18 cellular contexts compared by ENCODE assay signal in the genomic region with DNA sequence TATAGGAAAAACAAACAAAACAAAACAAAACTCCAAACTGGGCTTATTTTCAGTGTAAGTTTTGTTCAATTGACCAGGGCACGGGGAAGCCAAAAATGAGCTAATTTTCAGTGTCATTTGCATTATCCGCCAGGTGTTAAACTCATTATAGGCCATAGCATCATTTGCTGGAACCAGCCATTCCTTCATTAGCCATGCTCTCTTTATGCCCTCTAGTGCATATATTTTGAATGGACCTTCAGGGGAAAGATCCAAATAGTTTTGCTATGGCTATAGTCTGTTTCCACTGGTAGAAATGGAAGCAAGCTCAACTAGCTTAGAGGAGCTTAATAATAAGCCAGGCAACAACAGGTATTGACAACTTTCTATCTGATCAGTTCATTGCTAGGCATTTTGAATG.
A peak's percentile ranks its signal among the peaks of the same experiment; 100 is the strongest.
DNase-seq lines count a peak whose midpoint lies in the region; ATAC-seq and TF ChIP-seq lines count a peak whose summit lies in the region.
"Had no signal": no experiment of that assay in that cellular context is flagged by ENCODE, and none has a peak within 500 bp of the region (broad histone marks: within the 10 kb centered on the region; RNA-seq: fewer than 3 reads in every experiment).

No MANE protein-coding gene starts in this region.

- H3T11ph ChIP-seq in H9 (ENCODE audit: low read length) = no peak overlapping the region

- H3K27ac Mint-ChIP-seq in H9 = no peak overlapping the region
- no peak overlapping the region for H3K27ac Mint-ChIP-seq in stimulated activated naive B cell treated with anti-CD40 and anti-IgM and Interleukin-4, amounts not matched to agents 10 μg/mL and 1 μg/mL and 100 μg/mL, for 72 hours
- H3K27ac Mint-ChIP-seq: activated naive CD8-positive, alpha-beta T cell treated with anti-CD3 and anti-CD28 coated beads, Interleukin-2, amount 50 U/mL, for 24 hours; activated T-helper 2 cell treated with anti-CD3 and anti-CD28 coated beads, Interferon-gamma antibody, Interleukin-2, Interleukin-4, amounts not matched to agents 10 μg/mL and 5 μg/mL and 100 μg/mL, durations not matched to agents 14 hours and 24 hours and 36 hours; HFFc6 had no signal

- no peak overlapping the region for H2AFZ ChIP-seq in H9 (ENCODE audit: low read length)

- H3K23ac ChIP-seq in H9 (ENCODE audit: insufficient read length, low read depth, low read length) = no peak overlapping the region

- H3K14ac ChIP-seq in H9 (ENCODE audit: insufficient read depth, low read length) = no peak overlapping the region

- no peak for ATAC-seq in stimulated activated naive B cell treated with anti-CD40 and anti-IgM and Interleukin-4, amounts not matched to agents 10 μg/mL and 1 μg/mL and 100 μg/mL, for 72 hours (replicated peaks)
- no peak for ATAC-seq in HG03108 (IDR thresholded peaks at IDR 0.05; ENCODE audit: unreplicated experiment)
- no peak for ATAC-seq in HG02763 (IDR thresholded peaks at IDR 0.05; ENCODE audit: unreplicated experiment)
- ATAC-seq: activated naive CD8-positive, alpha-beta T cell treated with anti-CD3 and anti-CD28 coated beads, Interleukin-2, amount 50 U/mL, for 24 hours; gastroesophageal sphincter; left ventricle myocardium superior; Panc1 had no signal

- H2BK120ac ChIP-seq in H9 (ENCODE audit: low read depth, low read length, poor library complexity, severe bottlenecking) = no peak overlapping the region

- H3K9me3 ChIP-seq in H9 (ENCODE audit: control insufficient read depth, low read depth, low read length) = no peaks in the 10 kb centered on the region
- H3K9me3 ChIP-seq: breast epithelium, gastroesophageal sphincter had no signal

- H4K91ac ChIP-seq in H9 (ENCODE audit: insufficient read length, low read depth, low read length) = no peak overlapping the region

- no peaks in the 10 kb centered on the region for H3K4me1 ChIP-seq in H9 (ENCODE audit: insufficient read depth, low read length)
- H3K4me1 ChIP-seq: breast epithelium, gastroesophageal sphincter had no signal

- no peaks in the 10 kb centered on the region for H3K27me3 Mint-ChIP-seq in H9 (ENCODE audit: low read depth)
- no peaks in the 10 kb centered on the region for H3K27me3 Mint-ChIP-seq in stimulated activated naive B cell treated with anti-CD40 and anti-IgM and Interleukin-4, amounts not matched to agents 10 μg/mL and 1 μg/mL and 100 μg/mL, for 72 hours
- H3K27me3 Mint-ChIP-seq: activated naive CD8-positive, alpha-beta T cell treated with anti-CD3 and anti-CD28 coated beads, Interleukin-2, amount 50 U/mL, for 24 hours had no signal

- H3K4me1 Mint-ChIP-seq in H9 = peaks cover 2 to 4% of the 10 kb centered on the region in 2 experiments; a peak in 2 of 4 replicates
- H3K4me1 Mint-ChIP-seq in stimulated activated naive B cell treated with anti-CD40 and anti-IgM and Interleukin-4, amounts not matched to agents 10 μg/mL and 1 μg/mL and 100 μg/mL, for 72 hours = no peaks in the 10 kb centered on the region
- H3K4me1 Mint-ChIP-seq: activated naive CD8-positive, alpha-beta T cell treated with anti-CD3 and anti-CD28 coated beads, Interleukin-2, amount 50 U/mL, for 24 hours had no signal

- H4K8ac ChIP-seq in H9 (replicated peaks; ENCODE audit: insufficient read length, low read depth, low read length) = no peak overlapping the region

- no peak overlapping the region for H2AK5ac ChIP-seq in H9 (ENCODE audit: insufficient read length, low read length)

- H3K9ac ChIP-seq in H9 (ENCODE audit: extremely low read depth, insufficient read length, low read length) = no peak overlapping the region

- H3K4me2 ChIP-seq in H9 (ENCODE audit: insufficient read depth, insufficient read length, low read length) = no peak overlapping the region

- H2BK20ac ChIP-seq in H9 (ENCODE audit: low read depth, low read length, poor library complexity, severe bottlenecking) = no peak overlapping the region

- no peak overlapping the region for H3K18ac ChIP-seq in H9 (ENCODE audit: insufficient read length, low read depth, low read length)

- H3K27ac ChIP-seq in H9 (ENCODE audit: insufficient read length, low read depth, low read length) (no peak overlapping the region), VCaP (no peak overlapping the region)
- H3K27ac ChIP-seq: breast epithelium, gastroesophageal sphincter had no signal

- no peaks in the 10 kb centered on the region for H3K27me3 ChIP-seq in H9 (ENCODE audit: insufficient read depth, low read length)
- H3K27me3 ChIP-seq: breast epithelium, gastroesophageal sphincter had no signal

- H3K9me3 Mint-ChIP-seq in H9 = no peaks in the 10 kb centered on the region
- no peaks in the 10 kb centered on the region for H3K9me3 Mint-ChIP-seq in stimulated activated naive B cell treated with anti-CD40 and anti-IgM and Interleukin-4, amounts not matched to agents 10 μg/mL and 1 μg/mL and 100 μg/mL, for 72 hours
- H3K9me3 Mint-ChIP-seq: activated T-helper 2 cell treated with anti-CD3 and anti-CD28 coated beads, Interferon-gamma antibody, Interleukin-2, Interleukin-4, amounts not matched to agents 10 μg/mL and 5 μg/mL and 100 μg/mL, durations not matched to agents 14 hours and 24 hours and 36 hours had no signal

- DNase-seq in ACHN (peak; percentile 3), H9 (no peak), left kidney (ENCODE audit: low read depth, low spot score) (peak; percentile 29), RPMI8226 (no peak)
- no peak for DNase-seq in stimulated activated naive B cell treated with anti-CD40 and anti-IgM and Interleukin-4, amounts not matched to agents 10 μg/mL and 1 μg/mL and 100 μg/mL, for 72 hours
- DNase-seq: activated CD4-positive, alpha-beta T cell treated with anti-CD3 and anti-CD28 coated beads for 1 hour; activated naive CD8-positive, alpha-beta T cell treated with anti-CD3 and anti-CD28 coated beads, Interleukin-2, amount 50 U/mL, for 24 hours; HFFc6; left ventricle myocardium superior; NCI-H187; stimulated activated CD4-positive, alpha-beta T cell treated with anti-CD3 and anti-CD28 coated beads, Interleukin-2, amount 100 ng/mL, for 24 hours had no signal

- no peak overlapping the region for H2BK15ac ChIP-seq in H9 (ENCODE audit: low read depth, low read length)

- H3K23me2 ChIP-seq in H9 (ENCODE audit: insufficient read length, low read depth, low read length, poor library complexity, severe bottlenecking) = no peaks in the 10 kb centered on the region

- in situ Hi-C loops in ACHN (cut with HindIII; ENCODE audit: low pct_ligation_motif_present, low pct_unique_long_range_greater_than_20kb, low sequenced_read_pairs) = no loop called here

- no peak overlapping the region for H4K5ac ChIP-seq in H9 (ENCODE audit: insufficient read length, low read depth, low read length)

- no CpG with 5 or more reads among the region's 2 CpGs for whole genome bisulfite sequencing in H9 (ENCODE audit: extremely low coverage, insufficient read length, low lambda C conversion rate)

- H3K36me3 Mint-ChIP-seq in H9 (ENCODE audit: insufficient read depth in 1 of 3, low read depth in 3 of 3) = no peaks in the 10 kb centered on the region
- no peaks in the 10 kb centered on the region for H3K36me3 Mint-ChIP-seq in stimulated activated naive B cell treated with anti-CD40 and anti-IgM and Interleukin-4, amounts not matched to agents 10 μg/mL and 1 μg/mL and 100 μg/mL, for 72 hours

- H3K4ac ChIP-seq in H9 (ENCODE audit: low read depth, low read length) = no peak overlapping the region

- H3K4me3 Mint-ChIP-seq in H9 = no peak overlapping the region
- H3K4me3 Mint-ChIP-seq in stimulated activated naive B cell treated with anti-CD40 and anti-IgM and Interleukin-4, amounts not matched to agents 10 μg/mL and 1 μg/mL and 100 μg/mL, for 72 hours = no peak overlapping the region
- H3K4me3 Mint-ChIP-seq: activated naive CD8-positive, alpha-beta T cell treated with anti-CD3 and anti-CD28 coated beads, Interleukin-2, amount 50 U/mL, for 24 hours; HFFc6 had no signal

- no peaks in the 10 kb centered on the region for H4K20me1 ChIP-seq in H9 (ENCODE audit: control insufficient read depth, insufficient read depth, insufficient read length)

- TF ChIP-seq CTCF in H9 (conservative IDR thresholded peaks at IDR 0.05) (peak; percentile 35; the same call in 2 of the 3 replicates), VCaP (conservative IDR thresholded peaks at IDR 0.05) (0 out of 2 replicates have a peak, but pooled peaks have one; percentile 31)

- no peak overlapping the region for H3K56ac ChIP-seq in H9 (ENCODE audit: insufficient read length, low read depth, low read length)

- no peak overlapping the region for H2BK12ac ChIP-seq in H9 (ENCODE audit: insufficient read length, low read depth, low read length)

- no peaks in the 10 kb centered on the region for H3K79me1 ChIP-seq in H9 (ENCODE audit: insufficient read depth, low read depth, low read length, poor library complexity, severe bottlenecking)

- no peak overlapping the region for H2BK5ac ChIP-seq in H9 (ENCODE audit: insufficient read length, low read length)

- no peaks in the 10 kb centered on the region for H3K79me2 ChIP-seq in H9 (ENCODE audit: insufficient read depth, low read length)

Comparison
In these comparisons a context has a peak if more than half of its experiments do, and no peak if none do; other contexts are left out.
1. DNase-seq: peak in ACHN (single experiment) and left kidney (single experiment); none in H9 (single experiment), stimulated activated naive B cell treated with anti-CD40 and anti-IgM and Interleukin-4, amounts not matched to agents 10 μg/mL and 1 μg/mL and 100 μg/mL, for 72 hours (single experiment) and RPMI8226 (single experiment).